24 cellular contexts compared by ENCODE assay signal in genomic region chr18:78914586-78914935, GRCh38.
"Had no signal": no experiment of that assay in that cellular context is flagged by ENCODE, and none has a peak within 500 bp of the region (broad histone marks: within the 10 kb centered on the region; RNA-seq: fewer than 3 reads in every experiment).

No MANE protein-coding gene starts in this region.

- H3K27ac Mint-ChIP-seq: activated CD4-positive, alpha-beta memory T cell treated with anti-CD3 and anti-CD28 coated beads, Interleukin-2, amount 10 ng/mL, durations not matched to agents 7 days and 5 days; activated CD4-positive, alpha-beta T cell treated with anti-CD3 and anti-CD28 coated beads, Interleukin-2, amount 10 ng/mL, durations not matched to agents 24 days and 14 days; activated CD8-positive, alpha-beta memory T cell treated with anti-CD3 and anti-CD28 coated beads, Interleukin-2, amount 10 ng/mL, durations not matched to agents 7 days and 5 days; activated naive CD4-positive, alpha-beta T cell treated with anti-CD3 and anti-CD28 coated beads, Interleukin-2, amount 50 U/mL, for 24 hours; naive thymus-derived CD4-positive, alpha-beta T cell; T-helper 2 cell treated with Interferon-gamma antibody and Interleukin-4, amounts not matched to agents 5 μg/mL and 100 μg/mL, for 36 hours had no signal

- H3K36me3 Mint-ChIP-seq: activated CD8-positive, alpha-beta memory T cell treated with anti-CD3 and anti-CD28 coated beads, Interleukin-2, amount 10 ng/mL, durations not matched to agents 7 days and 5 days; activated naive CD4-positive, alpha-beta T cell treated with anti-CD3 and anti-CD28 coated beads, Interleukin-2, amount 50 U/mL, for 24 hours; naive thymus-derived CD4-positive, alpha-beta T cell had no signal

- H3K4me3 ChIP-seq: body of pancreas, cardiac muscle cell, left lung, lung, sigmoid colon, thoracic aorta, upper lobe of right lung had no signal

- H3K27ac ChIP-seq: body of pancreas, cardiac muscle cell, left lung, sigmoid colon, thoracic aorta, upper lobe of right lung, VCaP had no signal

- H3K9me3 ChIP-seq: body of pancreas, left lung, sigmoid colon, thoracic aorta, upper lobe of right lung had no signal

- H3K4me1 Mint-ChIP-seq: activated CD4-positive, alpha-beta memory T cell treated with anti-CD3 and anti-CD28 coated beads, Interleukin-2, amount 10 ng/mL, durations not matched to agents 7 days and 5 days; activated CD4-positive, alpha-beta T cell treated with anti-CD3 and anti-CD28 coated beads, Interleukin-2, amount 10 ng/mL, durations not matched to agents 24 days and 14 days; activated CD8-positive, alpha-beta memory T cell treated with anti-CD3 and anti-CD28 coated beads, Interleukin-2, amount 10 ng/mL, durations not matched to agents 7 days and 5 days; activated naive CD4-positive, alpha-beta T cell treated with anti-CD3 and anti-CD28 coated beads, Interleukin-2, amount 50 U/mL, for 24 hours; naive thymus-derived CD4-positive, alpha-beta T cell had no signal

- H3K27me3 ChIP-seq: body of pancreas, cardiac muscle cell had no signal

- H3K36me3 ChIP-seq: cardiac muscle cell, left lung, sigmoid colon, thoracic aorta, upper lobe of right lung had no signal

- H3K4me1 ChIP-seq: body of pancreas, left lung, sigmoid colon, upper lobe of right lung had no signal

- H3K27me3 Mint-ChIP-seq: activated CD4-positive, alpha-beta memory T cell treated with anti-CD3 and anti-CD28 coated beads, Interleukin-2, amount 10 ng/mL, durations not matched to agents 7 days and 5 days; activated CD4-positive, alpha-beta T cell treated with anti-CD3 and anti-CD28 coated beads, Interleukin-2, amount 10 ng/mL, durations not matched to agents 24 days and 14 days; activated CD8-positive, alpha-beta memory T cell treated with anti-CD3 and anti-CD28 coated beads, Interleukin-2, amount 10 ng/mL, durations not matched to agents 7 days and 5 days had no signal

- ATAC-seq: activated CD4-positive, CD25-positive, alpha-beta regulatory T cell treated with anti-CD3 and anti-CD28 coated beads, Interleukin-2, amount 50 U/mL, for 24 hours; activated CD8-positive, alpha-beta memory T cell treated with anti-CD3 and anti-CD28 coated beads, Interleukin-2, amount 10 ng/mL, durations not matched to agents 7 days and 5 days; body of pancreas; left lung; naive thymus-derived CD4-positive, alpha-beta T cell; upper lobe of right lung had no signal

- H3K4me3 Mint-ChIP-seq: activated CD4-positive, alpha-beta memory T cell treated with anti-CD3 and anti-CD28 coated beads, Interleukin-2, amount 10 ng/mL, durations not matched to agents 7 days and 5 days; activated CD4-positive, alpha-beta T cell treated with anti-CD3 and anti-CD28 coated beads, Interleukin-2, amount 10 ng/mL, durations not matched to agents 24 days and 14 days; activated CD8-positive, alpha-beta memory T cell treated with anti-CD3 and anti-CD28 coated beads, Interleukin-2, amount 10 ng/mL, durations not matched to agents 7 days and 5 days; activated naive CD4-positive, alpha-beta T cell treated with anti-CD3 and anti-CD28 coated beads, Interleukin-2, amount 50 U/mL, for 24 hours; naive thymus-derived CD4-positive, alpha-beta T cell; neural crest cell; T-helper 2 cell treated with Interferon-gamma antibody and Interleukin-4, amounts not matched to agents 5 μg/mL and 100 μg/mL, for 36 hours had no signal

- DNase-seq: activated CD4-positive, alpha-beta memory T cell treated with anti-CD3 and anti-CD28 coated beads, Interleukin-2, amount 10 ng/mL, durations not matched to agents 7 days and 5 days; activated CD4-positive, alpha-beta T cell treated with anti-CD3 and anti-CD28 coated beads, Interleukin-2, amount 10 ng/mL, durations not matched to agents 24 days and 14 days; activated CD8-positive, alpha-beta memory T cell treated with anti-CD3 and anti-CD28 coated beads, Interleukin-2, amount 10 ng/mL, durations not matched to agents 7 days and 5 days; activated gamma-delta T cell treated with Interleukin-2 at 50 U/mL for 16 hours; anterior cingulate cortex; body of pancreas; dermis blood vessel endothelial cell; effector CD8-positive, alpha-beta T cell; erythroblast; foreskin fibroblast; left lung; naive thymus-derived CD4-positive, alpha-beta T cell; sigmoid colon; stimulated activated CD4-positive, alpha-beta T cell treated with anti-CD3 and anti-CD28 coated beads, Interleukin-4, amount 100 ng/mL, for 24 hours; stimulated activated naive CD4-positive, alpha-beta T cell treated with Interleukin-2 at 50 U/mL for 16 hours had no signal

- H3K9me3 Mint-ChIP-seq: activated CD4-positive, alpha-beta T cell treated with anti-CD3 and anti-CD28 coated beads, Interleukin-2, amount 10 ng/mL, durations not matched to agents 24 days and 14 days; activated naive CD4-positive, alpha-beta T cell treated with anti-CD3 and anti-CD28 coated beads, Interleukin-2, amount 50 U/mL, for 24 hours had no signal
